8 cellular contexts compared by ENCODE assay signal in the genomic region with DNA sequence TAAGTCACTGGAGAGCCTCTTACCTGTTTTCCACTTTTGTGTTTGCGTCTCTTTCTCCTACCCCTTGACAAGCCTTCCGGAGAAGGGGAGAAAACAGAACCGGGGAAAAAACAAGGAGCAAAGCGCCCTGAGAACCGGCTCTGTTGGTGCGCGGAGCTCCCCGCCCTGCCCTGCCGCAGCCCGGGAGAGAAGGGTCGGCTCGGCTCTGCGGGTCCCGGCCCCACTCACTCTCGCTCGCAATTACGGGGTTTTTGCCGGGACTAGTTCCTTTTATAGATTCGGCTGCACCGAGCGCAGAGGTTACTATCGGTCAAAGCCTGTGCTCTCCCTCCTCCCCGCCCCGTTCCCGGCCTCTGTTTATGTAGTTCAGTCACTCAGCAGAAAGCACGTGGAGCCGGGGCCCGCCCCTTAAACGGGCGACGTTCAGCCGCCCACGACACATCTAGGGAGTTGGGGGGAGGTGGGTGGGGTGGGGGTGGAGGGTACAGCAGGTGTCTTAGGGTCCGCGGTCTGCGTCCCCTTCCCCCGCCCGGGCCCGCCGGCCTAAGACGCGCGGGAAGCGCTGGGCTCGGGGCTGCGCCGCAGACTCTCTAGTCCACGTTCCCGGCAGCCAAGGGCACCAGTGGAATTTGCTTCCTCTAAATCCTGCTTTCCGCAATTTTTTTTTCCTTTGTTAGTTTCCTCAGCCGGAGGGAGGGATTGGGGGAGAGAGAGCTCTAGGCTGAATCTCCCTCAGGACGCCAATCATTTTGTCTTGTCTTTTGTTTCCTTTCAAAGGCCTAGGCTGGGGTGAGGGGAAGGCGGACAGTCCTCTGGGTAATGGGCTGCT. TPM values are rescaled to one million over a fixed set of nuclear protein-coding genes. Genes with fewer than 3 reads are reported as not detected.
DNase-seq lines count a peak whose midpoint lies in the region; ATAC-seq, FAIRE-seq and TF ChIP-seq lines count a peak whose summit lies in the region.

A gene with protein sequence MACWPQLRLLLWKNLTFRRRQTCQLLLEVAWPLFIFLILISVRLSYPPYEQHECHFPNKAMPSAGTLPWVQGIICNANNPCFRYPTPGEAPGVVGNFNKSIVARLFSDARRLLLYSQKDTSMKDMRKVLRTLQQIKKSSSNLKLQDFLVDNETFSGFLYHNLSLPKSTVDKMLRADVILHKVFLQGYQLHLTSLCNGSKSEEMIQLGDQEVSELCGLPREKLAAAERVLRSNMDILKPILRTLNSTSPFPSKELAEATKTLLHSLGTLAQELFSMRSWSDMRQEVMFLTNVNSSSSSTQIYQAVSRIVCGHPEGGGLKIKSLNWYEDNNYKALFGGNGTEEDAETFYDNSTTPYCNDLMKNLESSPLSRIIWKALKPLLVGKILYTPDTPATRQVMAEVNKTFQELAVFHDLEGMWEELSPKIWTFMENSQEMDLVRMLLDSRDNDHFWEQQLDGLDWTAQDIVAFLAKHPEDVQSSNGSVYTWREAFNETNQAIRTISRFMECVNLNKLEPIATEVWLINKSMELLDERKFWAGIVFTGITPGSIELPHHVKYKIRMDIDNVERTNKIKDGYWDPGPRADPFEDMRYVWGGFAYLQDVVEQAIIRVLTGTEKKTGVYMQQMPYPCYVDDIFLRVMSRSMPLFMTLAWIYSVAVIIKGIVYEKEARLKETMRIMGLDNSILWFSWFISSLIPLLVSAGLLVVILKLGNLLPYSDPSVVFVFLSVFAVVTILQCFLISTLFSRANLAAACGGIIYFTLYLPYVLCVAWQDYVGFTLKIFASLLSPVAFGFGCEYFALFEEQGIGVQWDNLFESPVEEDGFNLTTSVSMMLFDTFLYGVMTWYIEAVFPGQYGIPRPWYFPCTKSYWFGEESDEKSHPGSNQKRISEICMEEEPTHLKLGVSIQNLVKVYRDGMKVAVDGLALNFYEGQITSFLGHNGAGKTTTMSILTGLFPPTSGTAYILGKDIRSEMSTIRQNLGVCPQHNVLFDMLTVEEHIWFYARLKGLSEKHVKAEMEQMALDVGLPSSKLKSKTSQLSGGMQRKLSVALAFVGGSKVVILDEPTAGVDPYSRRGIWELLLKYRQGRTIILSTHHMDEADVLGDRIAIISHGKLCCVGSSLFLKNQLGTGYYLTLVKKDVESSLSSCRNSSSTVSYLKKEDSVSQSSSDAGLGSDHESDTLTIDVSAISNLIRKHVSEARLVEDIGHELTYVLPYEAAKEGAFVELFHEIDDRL (N-terminal part only) (minus strand): TSS at position 244 of the 829 bp plus-strand sequence. CDS start 24,476 bp downstream, outside the sequence.

- H3K9me3 Mint-ChIP-seq in activated naive CD4-positive, alpha-beta T cell treated with anti-CD3 and anti-CD28 coated beads, Interleukin-2, amount 10 ng/mL, durations not matched to agents 7 days and 5 days, result no peaks in the 10 kb centered on the region
- no peaks in the 10 kb centered on the region for H3K9me3 Mint-ChIP-seq in neural crest cell

- peaks cover 61% of the 10 kb centered on the region for H3K27me3 Mint-ChIP-seq in activated naive CD4-positive, alpha-beta T cell treated with anti-CD3 and anti-CD28 coated beads, Interleukin-2, amount 10 ng/mL, durations not matched to agents 7 days and 5 days
- H3K27me3 Mint-ChIP-seq in neural crest cell (ENCODE audit: low read depth), result peaks cover 11% of the 10 kb centered on the region

- TF ChIP-seq CTCF in neural crest cell (conservative IDR thresholded peaks at IDR 0.05), result no peak

- no peak within 1 kb of the TSS for H3K27ac Mint-ChIP-seq in activated naive CD4-positive, alpha-beta T cell treated with anti-CD3 and anti-CD28 coated beads, Interleukin-2, amount 10 ng/mL, durations not matched to agents 7 days and 5 days
- H3K27ac Mint-ChIP-seq in neural crest cell (ENCODE audit: unreplicated experiment), result peak within 1 kb of the TSS; percentile 94

- H3K4me3 Mint-ChIP-seq in activated naive CD4-positive, alpha-beta T cell treated with anti-CD3 and anti-CD28 coated beads, Interleukin-2, amount 10 ng/mL, durations not matched to agents 7 days and 5 days, result peak within 1 kb of the TSS; percentile 74
- H3K4me3 Mint-ChIP-seq in neural crest cell, result peak within 1 kb of the TSS; percentile 97

- CTCF ChIA-PET in activated naive CD4-positive, alpha-beta T cell treated with anti-CD3 and anti-CD28 coated beads, Interleukin-2, amount 10 ng/mL, durations not matched to agents 7 days and 5 days (lab: Charles Lee), result interaction anchor here (1.3 to 2.8 kb wide), 6 partner anchors 63 to 477 kb away, joined by 3 to 13 read pairs (median 3); no protein-coding TSS in a partner anchor

- FAIRE-seq in frontal cortex (lab: Jason Lieb, UNC), result no peak

- peaks cover 21% of the 10 kb centered on the region for H3K4me1 Mint-ChIP-seq in activated naive CD4-positive, alpha-beta T cell treated with anti-CD3 and anti-CD28 coated beads, Interleukin-2, amount 10 ng/mL, durations not matched to agents 7 days and 5 days
- peaks cover 21% of the 10 kb centered on the region for H3K4me1 Mint-ChIP-seq in neural crest cell

- DNase-seq in HT1080 (ENCODE audit: low read depth) (peak; percentile 46), SK-N-DZ (ENCODE audit: low spot score) (peak; percentile 86), frontal cortex (ENCODE audit: low spot score in 2 of 2) (peak; percentile 88 to 90), neural crest cell (ENCODE audit: low read depth, low spot score) (peak; percentile 74), stromal cell of bone marrow (ENCODE audit: low read depth) (peak; percentile 77), NCI-H2081 (lab: John Stamatoyannopoulos, UW) (no peak)
- DNase-seq in activated naive CD4-positive, alpha-beta T cell treated with anti-CD3 and anti-CD28 coated beads, Interleukin-2, amount 10 ng/mL, durations not matched to agents 7 days and 5 days, result peak; percentile 80

- ATAC-seq in GM18498 (IDR thresholded peaks at IDR 0.05; ENCODE audit: unreplicated experiment), result peak; percentile 40

- no peaks in the 10 kb centered on the region for H3K36me3 Mint-ChIP-seq in activated naive CD4-positive, alpha-beta T cell treated with anti-CD3 and anti-CD28 coated beads, Interleukin-2, amount 10 ng/mL, durations not matched to agents 7 days and 5 days
- no peaks in the 10 kb centered on the region for H3K36me3 Mint-ChIP-seq in neural crest cell (ENCODE audit: low read depth)

RNA-seq across cellular contexts. Expression of the gene that starts here (rescaled TPM):
- total RNA-seq in HT1080 (2014; rRNA removed; shearing (Covaris generic)), result 6.3 and 6.4 TPM in 2 replicates
- 4.3 and 5.2 TPM in 2 replicates for polyA plus RNA-seq in HT1080 (2015; cell fraction: cytosol; rRNA removed)
- 24.6 and 25.1 TPM in 2 replicates for polyA plus RNA-seq in HT1080 (2015; cell fraction: nucleus; rRNA removed)
- polyA plus RNA-seq in SK-N-DZ (2014; cell fraction: cytosol; rRNA removed), result 3.8 and 5.6 TPM in 2 replicates
- 6.6 and 10.4 TPM in 2 replicates for polyA plus RNA-seq in SK-N-DZ (2014; cell fraction: nucleus; rRNA removed)
- total RNA-seq in frontal cortex, result 28.5 TPM
- 6.5 and 6.8 TPM in 2 replicates for total RNA-seq in neural crest cell

Comparison
In these comparisons a context has a peak if more than half of its experiments do, and no peak if none do; other contexts are left out.
1. DNase-seq: peak in HT1080 (single experiment), SK-N-DZ (single experiment), activated naive CD4-positive, alpha-beta T cell treated with anti-CD3 and anti-CD28 coated beads, Interleukin-2, amount 10 ng/mL, durations not matched to agents 7 days and 5 days (single experiment), frontal cortex (2 of 2), neural crest cell (single experiment) and stromal cell of bone marrow (single experiment); none in NCI-H2081 (0 of 2).